ENCODE assay signal across 1 cellular context in the genomic region with DNA sequence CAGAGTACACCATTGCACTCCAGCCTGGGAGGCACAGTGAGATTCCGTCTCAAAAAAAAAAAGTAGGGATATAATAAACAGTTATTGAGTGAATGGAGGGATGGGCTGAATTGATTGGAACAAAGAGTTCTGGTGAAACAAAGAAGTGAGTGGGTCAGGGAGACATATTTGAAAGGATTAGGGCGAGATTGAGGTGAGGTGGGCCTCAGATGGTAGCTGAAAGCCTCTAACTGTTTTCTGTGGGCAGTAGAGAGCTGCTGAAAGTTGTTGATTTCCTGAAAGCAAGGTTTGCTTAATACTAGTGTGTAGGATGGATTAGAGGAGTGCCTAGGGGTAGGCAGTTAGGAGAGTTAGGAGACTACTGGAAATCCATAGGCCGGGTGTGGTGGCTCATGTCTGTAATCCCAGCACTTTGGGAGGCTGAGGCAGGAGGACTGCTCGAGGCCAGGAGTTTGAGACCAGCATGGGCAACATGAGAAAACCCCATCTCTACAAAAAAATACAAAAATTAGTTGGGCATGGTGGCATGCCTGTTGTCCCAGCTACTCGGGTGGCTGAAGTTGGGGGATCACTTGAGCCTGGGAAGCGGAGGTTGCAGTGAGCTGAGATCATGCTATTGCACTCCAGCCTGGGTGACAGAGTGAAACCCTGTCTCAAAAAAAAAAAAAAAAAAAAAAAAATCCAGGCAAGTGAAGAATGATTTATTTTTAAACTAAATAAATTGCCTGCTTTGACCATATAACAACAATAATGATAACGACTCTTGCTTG.
TF ChIP-seq lines count a peak whose summit lies in the region.

No MANE protein-coding gene starts in this region.

TF ChIP-seq in HCT116, 20 proteins besides CTCF, POLR2A, EP300 and RAD21 (continued from another document):
- TF ChIP-seq, protein P1, sequence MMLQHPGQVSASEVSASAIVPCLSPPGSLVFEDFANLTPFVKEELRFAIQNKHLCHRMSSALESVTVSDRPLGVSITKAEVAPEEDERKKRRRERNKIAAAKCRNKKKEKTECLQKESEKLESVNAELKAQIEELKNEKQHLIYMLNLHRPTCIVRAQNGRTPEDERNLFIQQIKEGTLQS (IDR thresholded peaks at IDR 0.05), result no peak
- no peak for TF ChIP-seq EZH2phosphoT487 (IDR thresholded peaks at IDR 0.05; ENCODE audit: borderline replicate concordance)
- TF ChIP-seq JUND (IDR thresholded peaks at IDR 0.05), result no peak
- no peak for TF ChIP-seq YY1 (IDR thresholded peaks at IDR 0.05; ENCODE audit: extremely low read depth, insufficient replicate concordance, low read depth, low read length)
